ENCODE assay signal across 1 cellular context in the genomic region with DNA sequence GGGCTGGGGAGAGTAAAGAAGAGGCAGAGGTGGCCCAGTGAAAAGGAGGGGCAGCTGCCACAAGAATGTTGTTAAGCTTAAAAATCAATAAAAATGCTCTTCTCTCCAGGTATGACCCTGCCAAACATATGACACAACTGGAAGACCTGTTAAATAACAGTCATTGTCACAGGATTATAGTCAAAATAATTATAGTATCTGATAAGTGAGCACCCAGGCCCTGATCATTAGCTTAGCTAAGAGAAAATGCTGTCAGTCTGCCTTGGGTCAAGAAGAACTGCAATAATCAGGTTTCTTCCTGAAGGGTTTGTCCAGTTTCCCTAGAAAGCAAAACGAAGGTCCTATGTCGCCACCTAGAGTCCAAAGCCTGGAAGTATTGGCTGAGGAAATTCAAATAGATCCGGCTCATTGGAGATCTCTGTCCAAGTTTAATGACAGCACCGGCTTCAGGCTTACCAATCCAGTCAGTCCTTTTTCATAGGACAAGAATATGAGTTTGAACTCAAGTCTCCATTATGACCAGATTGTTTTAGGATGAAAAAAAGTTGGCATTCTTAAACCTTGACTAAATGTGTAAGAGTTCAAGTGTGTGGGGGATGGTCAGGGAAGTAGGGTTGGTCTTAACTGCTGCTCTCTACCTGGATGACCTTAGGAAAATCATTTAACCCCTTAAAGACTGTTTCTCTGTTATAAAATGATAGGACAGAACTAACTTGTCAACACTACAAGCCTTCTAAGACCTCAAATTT.
TF ChIP-seq lines count a peak whose summit lies in the region.

No MANE protein-coding gene starts in this region.

TF ChIP-seq in GM23338, 12 proteins besides CTCF, POLR2A, EP300 and RAD21:
- TF ChIP-seq, protein P1, sequence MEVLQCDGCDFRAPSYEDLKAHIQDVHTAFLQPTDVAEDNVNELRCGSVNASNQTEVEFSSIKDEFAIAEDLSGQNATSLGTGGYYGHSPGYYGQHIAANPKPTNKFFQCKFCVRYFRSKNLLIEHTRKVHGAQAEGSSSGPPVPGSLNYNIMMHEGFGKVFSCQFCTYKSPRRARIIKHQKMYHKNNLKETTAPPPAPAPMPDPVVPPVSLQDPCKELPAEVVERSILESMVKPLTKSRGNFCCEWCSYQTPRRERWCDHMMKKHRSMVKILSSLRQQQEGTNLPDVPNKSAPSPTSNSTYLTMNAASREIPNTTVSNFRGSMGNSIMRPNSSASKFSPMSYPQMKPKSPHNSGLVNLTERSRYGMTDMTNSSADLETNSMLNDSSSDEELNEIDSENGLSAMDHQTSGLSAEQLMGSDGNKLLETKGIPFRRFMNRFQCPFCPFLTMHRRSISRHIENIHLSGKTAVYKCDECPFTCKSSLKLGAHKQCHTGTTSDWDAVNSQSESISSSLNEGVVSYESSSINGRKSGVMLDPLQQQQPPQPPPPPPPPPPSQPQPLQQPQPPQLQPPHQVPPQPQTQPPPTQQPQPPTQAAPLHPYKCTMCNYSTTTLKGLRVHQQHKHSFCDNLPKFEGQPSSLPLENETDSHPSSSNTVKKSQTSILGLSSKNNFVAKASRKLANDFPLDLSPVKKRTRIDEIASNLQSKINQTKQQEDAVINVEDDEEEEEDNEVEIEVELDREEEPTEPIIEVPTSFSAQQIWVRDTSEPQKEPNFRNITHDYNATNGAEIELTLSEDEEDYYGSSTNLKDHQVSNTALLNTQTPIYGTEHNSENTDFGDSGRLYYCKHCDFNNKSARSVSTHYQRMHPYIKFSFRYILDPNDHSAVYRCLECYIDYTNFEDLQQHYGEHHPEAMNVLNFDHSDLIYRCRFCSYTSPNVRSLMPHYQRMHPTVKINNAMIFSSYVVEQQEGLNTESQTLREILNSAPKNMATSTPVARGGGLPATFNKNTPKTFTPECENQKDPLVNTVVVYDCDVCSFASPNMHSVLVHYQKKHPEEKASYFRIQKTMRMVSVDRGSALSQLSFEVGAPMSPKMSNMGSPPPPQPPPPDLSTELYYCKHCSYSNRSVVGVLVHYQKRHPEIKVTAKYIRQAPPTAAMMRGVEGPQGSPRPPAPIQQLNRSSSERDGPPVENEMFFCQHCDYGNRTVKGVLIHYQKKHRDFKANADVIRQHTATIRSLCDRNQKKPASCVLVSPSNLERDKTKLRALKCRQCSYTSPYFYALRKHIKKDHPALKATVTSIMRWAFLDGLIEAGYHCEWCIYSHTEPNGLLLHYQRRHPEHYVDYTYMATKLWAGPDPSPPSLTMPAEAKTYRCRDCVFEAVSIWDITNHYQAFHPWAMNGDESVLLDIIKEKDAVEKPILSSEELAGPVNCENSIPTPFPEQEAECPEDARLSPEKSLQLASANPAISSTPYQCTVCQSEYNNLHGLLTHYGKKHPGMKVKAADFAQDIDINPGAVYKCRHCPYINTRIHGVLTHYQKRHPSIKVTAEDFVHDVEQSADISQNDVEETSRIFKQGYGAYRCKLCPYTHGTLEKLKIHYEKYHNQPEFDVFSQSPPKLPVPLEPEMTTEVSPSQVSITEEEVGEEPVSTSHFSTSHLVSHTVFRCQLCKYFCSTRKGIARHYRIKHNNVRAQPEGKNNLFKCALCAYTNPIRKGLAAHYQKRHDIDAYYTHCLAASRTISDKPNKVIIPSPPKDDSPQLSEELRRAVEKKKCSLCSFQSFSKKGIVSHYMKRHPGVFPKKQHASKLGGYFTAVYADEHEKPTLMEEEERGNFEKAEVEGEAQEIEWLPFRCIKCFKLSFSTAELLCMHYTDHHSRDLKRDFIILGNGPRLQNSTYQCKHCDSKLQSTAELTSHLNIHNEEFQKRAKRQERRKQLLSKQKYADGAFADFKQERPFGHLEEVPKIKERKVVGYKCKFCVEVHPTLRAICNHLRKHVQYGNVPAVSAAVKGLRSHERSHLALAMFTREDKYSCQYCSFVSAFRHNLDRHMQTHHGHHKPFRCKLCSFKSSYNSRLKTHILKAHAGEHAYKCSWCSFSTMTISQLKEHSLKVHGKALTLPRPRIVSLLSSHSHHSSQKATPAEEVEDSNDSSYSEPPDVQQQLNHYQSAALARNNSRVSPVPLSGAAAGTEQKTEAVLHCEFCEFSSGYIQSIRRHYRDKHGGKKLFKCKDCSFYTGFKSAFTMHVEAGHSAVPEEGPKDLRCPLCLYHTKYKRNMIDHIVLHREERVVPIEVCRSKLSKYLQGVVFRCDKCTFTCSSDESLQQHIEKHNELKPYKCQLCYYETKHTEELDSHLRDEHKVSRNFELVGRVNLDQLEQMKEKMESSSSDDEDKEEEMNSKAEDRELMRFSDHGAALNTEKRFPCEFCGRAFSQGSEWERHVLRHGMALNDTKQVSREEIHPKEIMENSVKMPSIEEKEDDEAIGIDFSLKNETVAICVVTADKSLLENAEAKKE (CRISPR knock-in tag; IDR thresholded peaks at IDR 0.05), result no peak
- TF ChIP-seq, protein P2, sequence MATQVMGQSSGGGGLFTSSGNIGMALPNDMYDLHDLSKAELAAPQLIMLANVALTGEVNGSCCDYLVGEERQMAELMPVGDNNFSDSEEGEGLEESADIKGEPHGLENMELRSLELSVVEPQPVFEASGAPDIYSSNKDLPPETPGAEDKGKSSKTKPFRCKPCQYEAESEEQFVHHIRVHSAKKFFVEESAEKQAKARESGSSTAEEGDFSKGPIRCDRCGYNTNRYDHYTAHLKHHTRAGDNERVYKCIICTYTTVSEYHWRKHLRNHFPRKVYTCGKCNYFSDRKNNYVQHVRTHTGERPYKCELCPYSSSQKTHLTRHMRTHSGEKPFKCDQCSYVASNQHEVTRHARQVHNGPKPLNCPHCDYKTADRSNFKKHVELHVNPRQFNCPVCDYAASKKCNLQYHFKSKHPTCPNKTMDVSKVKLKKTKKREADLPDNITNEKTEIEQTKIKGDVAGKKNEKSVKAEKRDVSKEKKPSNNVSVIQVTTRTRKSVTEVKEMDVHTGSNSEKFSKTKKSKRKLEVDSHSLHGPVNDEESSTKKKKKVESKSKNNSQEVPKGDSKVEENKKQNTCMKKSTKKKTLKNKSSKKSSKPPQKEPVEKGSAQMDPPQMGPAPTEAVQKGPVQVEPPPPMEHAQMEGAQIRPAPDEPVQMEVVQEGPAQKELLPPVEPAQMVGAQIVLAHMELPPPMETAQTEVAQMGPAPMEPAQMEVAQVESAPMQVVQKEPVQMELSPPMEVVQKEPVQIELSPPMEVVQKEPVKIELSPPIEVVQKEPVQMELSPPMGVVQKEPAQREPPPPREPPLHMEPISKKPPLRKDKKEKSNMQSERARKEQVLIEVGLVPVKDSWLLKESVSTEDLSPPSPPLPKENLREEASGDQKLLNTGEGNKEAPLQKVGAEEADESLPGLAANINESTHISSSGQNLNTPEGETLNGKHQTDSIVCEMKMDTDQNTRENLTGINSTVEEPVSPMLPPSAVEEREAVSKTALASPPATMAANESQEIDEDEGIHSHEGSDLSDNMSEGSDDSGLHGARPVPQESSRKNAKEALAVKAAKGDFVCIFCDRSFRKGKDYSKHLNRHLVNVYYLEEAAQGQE (IDR thresholded peaks at IDR 0.05; ENCODE audit: unreplicated experiment), result no peak
- TF ChIP-seq STAT1 (IDR thresholded peaks at IDR 0.05; ENCODE audit: unreplicated experiment) (no peak), EZH2phosphoT487 (IDR thresholded peaks at IDR 0.05; ENCODE audit: unreplicated experiment) (no peak), EZH2 (IDR thresholded peaks at IDR 0.05; ENCODE audit: low read depth, unreplicated experiment) (no peak), JUNB (IDR thresholded peaks at IDR 0.05; ENCODE audit: unreplicated experiment) (no peak), POLR2AphosphoS5 (IDR thresholded peaks at IDR 0.05; ENCODE audit: low read depth) (no peak), NANOG (IDR thresholded peaks at IDR 0.05; ENCODE audit: borderline replicate concordance) (no peak)
TF ChIP-seq in GM23338: peak in this region for 0.
